Comparison of ENCODE assay signal across 26 cellular contexts in the genomic region with DNA sequence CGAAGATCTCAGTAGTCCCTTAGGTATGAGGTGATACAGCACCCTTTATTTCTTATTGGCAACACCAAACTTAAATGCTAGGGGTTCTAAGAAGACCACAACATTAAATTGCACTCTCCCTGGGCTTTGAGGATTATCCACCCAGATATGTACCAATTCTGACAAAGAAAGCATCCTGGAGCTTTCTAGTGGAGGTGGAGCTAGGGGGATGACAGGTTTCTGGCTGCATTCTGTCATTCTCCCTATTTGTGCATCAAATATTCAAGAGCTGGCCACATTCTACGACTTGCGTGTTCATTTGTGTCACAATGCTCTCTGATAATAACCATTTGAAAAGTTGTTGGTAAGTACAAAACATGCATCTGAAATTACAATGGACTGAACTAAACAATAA.
DNase-seq lines count a peak whose midpoint lies in the region; ATAC-seq, FAIRE-seq and TF ChIP-seq lines count a peak whose summit lies in the region.
"Had no signal": no experiment of that assay in that cellular context is flagged by ENCODE, and none has a peak within 500 bp of the region (broad histone marks: within the 10 kb centered on the region; RNA-seq: fewer than 3 reads in every experiment).

No MANE protein-coding gene starts in this region.

- no peak overlapping the region for H3K23ac ChIP-seq in trophoblast cell (ENCODE audit: low read length)

- H3K4me1 ChIP-seq in astrocyte (ENCODE audit: insufficient read depth, low read length): peaks cover 46% of the 10 kb centered on the region
- H3K4me1 ChIP-seq in foreskin keratinocyte: peaks cover 6% of the 10 kb centered on the region
- H3K4me1 ChIP-seq in trophoblast cell (ENCODE audit: control insufficient read depth in 1 of 2, insufficient read depth in 2 of 2, low read length in 2 of 2): peaks cover 2 to 4% of the 10 kb centered on the region in 2 experiments
- H3K4me1 ChIP-seq: psoas muscle had no signal

- peak overlapping the region; percentile 99 for H3K27ac ChIP-seq in astrocyte (ENCODE audit: low read depth, low read length)
- H3K27ac ChIP-seq in foreskin keratinocyte: peak overlapping the region; percentile 13
- H3K27ac ChIP-seq in trophoblast cell (ENCODE audit: low read depth, low read length): peak overlapping the region; percentile 74
- H3K27ac ChIP-seq: esophagus muscularis mucosa, gastroesophageal sphincter, psoas muscle had no signal

- no peak for ATAC-seq in foreskin keratinocyte
- ATAC-seq in GM21619 (IDR thresholded peaks at IDR 0.05; ENCODE audit: unreplicated experiment): no peak
- ATAC-seq: gastroesophageal sphincter, mucosa of descending colon, Panc1, psoas muscle had no signal

- no peak overlapping the region for H4K12ac ChIP-seq in trophoblast cell (ENCODE audit: low read depth, low read length)

- H3K36me3 ChIP-seq in astrocyte (ENCODE audit: insufficient read depth, low read length) (no peaks in the 10 kb centered on the region), trophoblast cell (ENCODE audit: control insufficient read depth in 1 of 2, insufficient read depth in 2 of 2, low read length in 2 of 2) (no peaks in the 10 kb centered on the region)
- H3K36me3 ChIP-seq: esophagus muscularis mucosa, gastroesophageal sphincter had no signal

- no peaks in the 10 kb centered on the region for H4K20me1 ChIP-seq in astrocyte (ENCODE audit: insufficient read depth, low read length)

- peak overlapping the region; percentile 8 for H2BK120ac ChIP-seq in trophoblast cell (ENCODE audit: insufficient read depth, low read length, poor library complexity)

- no peak overlapping the region for H3K18ac ChIP-seq in trophoblast cell (ENCODE audit: low read length)

- H3K4me3 ChIP-seq in astrocyte (ENCODE audit: insufficient read depth, low read depth, low read length) (no peak overlapping the region), trophoblast cell (ENCODE audit: low read depth, low read length) (no peak overlapping the region)
- H3K4me3 ChIP-seq: esophagus muscularis mucosa, gastroesophageal sphincter, mucosa of descending colon, psoas muscle had no signal

- peak overlapping the region; percentile 61 for H3K4me3 Mint-ChIP-seq in HFFc6
- peak overlapping the region; percentile 52 for H3K4me3 Mint-ChIP-seq in astrocyte (ENCODE audit: unreplicated experiment)
- H3K4me3 Mint-ChIP-seq: activated naive CD4-positive, alpha-beta T cell treated with anti-CD3 and anti-CD28 coated beads for 36 hours; B cell; CD8-positive, alpha-beta memory T cell; T-helper 2 cell treated with Interferon-gamma antibody and Interleukin-4, amounts not matched to agents 5 μg/mL and 100 μg/mL, for 36 hours; type B pancreatic cell had no signal

- H3K27ac Mint-ChIP-seq in HFFc6 (peak overlapping the region; percentile 93), astrocyte (ENCODE audit: unreplicated experiment) (peak overlapping the region; percentile 99)
- H3K27ac Mint-ChIP-seq: activated naive CD4-positive, alpha-beta T cell treated with anti-CD3 and anti-CD28 coated beads for 36 hours; B cell; CD8-positive, alpha-beta memory T cell; T-helper 2 cell treated with Interferon-gamma antibody and Interleukin-4, amounts not matched to agents 5 μg/mL and 100 μg/mL, for 36 hours; type B pancreatic cell had no signal

- H3K36me3 Mint-ChIP-seq in HFFc6 (ENCODE audit: low read depth) (peaks cover 47% of the 10 kb centered on the region), astrocyte (ENCODE audit: low read depth, unreplicated experiment) (peaks cover 4% of the 10 kb centered on the region)
- H3K36me3 Mint-ChIP-seq: CD8-positive, alpha-beta memory T cell had no signal

- peak overlapping the region; percentile 3 for H2BK5ac ChIP-seq in trophoblast cell (ENCODE audit: low read depth, low read length, poor library complexity)

- H3K4me2 ChIP-seq in astrocyte (ENCODE audit: low read length) (peak overlapping the region; percentile 74), trophoblast cell (ENCODE audit: low read length) (no peak overlapping the region)

- H4K91ac ChIP-seq in trophoblast cell (ENCODE audit: low read depth, low read length): no peak overlapping the region

- no peak for DNase-seq in HFFc6
- DNase-seq in astrocyte (ENCODE audit: low read depth): no peak
- DNase-seq in foreskin keratinocyte: no peak
- peak in 1 of 2 donors; percentile 12 for DNase-seq in trophoblast cell
- DNase-seq in anterior cingulate cortex (lab: John Stamatoyannopoulos, UW): no peak
- DNase-seq in T-helper 1 cell: no peak
- DNase-seq: activated CD4-positive, alpha-beta T cell treated with anti-CD3 and anti-CD28 coated beads, Interleukin-2, amount 50 U/mL, for 1 hour; activated naive CD4-positive, alpha-beta T cell treated with anti-CD3 and anti-CD28 coated beads for 36 hours; CD8-positive, alpha-beta memory T cell; effector memory CD4-positive, alpha-beta T cell; GOT3; Kasumi-1; mucosa of descending colon; NCI-H1694; NCI-H2171 treated with DMSO at 0.1 percent for 48 hours; NCI-H524 treated with DMSO at 0.1 percent for 48 hours; psoas muscle had no signal

- H3K9ac ChIP-seq in astrocyte (ENCODE audit: low read length) (peak overlapping the region; percentile 79), trophoblast cell (ENCODE audit: low read length) (no peak overlapping the region)

- H3K79me2 ChIP-seq in astrocyte (ENCODE audit: insufficient read depth, low read length) (peaks cover 86% of the 10 kb centered on the region), trophoblast cell (ENCODE audit: control insufficient read depth, insufficient read depth, low read length, poor library complexity) (peaks cover 2% of the 10 kb centered on the region)

- no peak overlapping the region for H3K14ac ChIP-seq in trophoblast cell (ENCODE audit: low read length)

- no peak for TF ChIP-seq CTCF in HFFc6 (IDR thresholded peaks at IDR 0.05)
- no peak for TF ChIP-seq CTCF in astrocyte (IDR thresholded peaks at IDR 0.05; ENCODE audit: insufficient read depth, low read depth, low read length)
- TF ChIP-seq CTCF in foreskin keratinocyte (conservative IDR thresholded peaks at IDR 0.05): no peak

- peaks cover 2% of the 10 kb centered on the region; the same call in 1 of the 2 replicates for H3K27me3 Mint-ChIP-seq in HFFc6 (ENCODE audit: insufficient read depth)
- no peaks in the 10 kb centered on the region for H3K27me3 Mint-ChIP-seq in astrocyte (ENCODE audit: low read depth, unreplicated experiment)
- H3K27me3 Mint-ChIP-seq: B cell; CD8-positive, alpha-beta memory T cell; type B pancreatic cell had no signal

- H2BK12ac ChIP-seq in trophoblast cell (ENCODE audit: low read length): no peak overlapping the region

- H3K9me3 Mint-ChIP-seq in HFFc6 (peaks cover 10% of the 10 kb centered on the region; the same call in 1 of the 2 replicates), astrocyte (ENCODE audit: unreplicated experiment) (peaks cover 5% of the 10 kb centered on the region)
- H3K9me3 Mint-ChIP-seq: type B pancreatic cell had no signal

- H3K27me3 ChIP-seq in astrocyte (ENCODE audit: insufficient read depth, low read length) (no peaks in the 10 kb centered on the region), foreskin keratinocyte (no peaks in the 10 kb centered on the region), trophoblast cell (ENCODE audit: insufficient read depth, low read length) (no peaks in the 10 kb centered on the region)
- H3K27me3 ChIP-seq: esophagus muscularis mucosa, gastroesophageal sphincter had no signal

- H3K4me1 Mint-ChIP-seq in HFFc6 (ENCODE audit: low read depth) (peaks cover 91% of the 10 kb centered on the region), astrocyte (ENCODE audit: low read depth, unreplicated experiment) (peaks cover 61% of the 10 kb centered on the region)
- H3K4me1 Mint-ChIP-seq: B cell; CD8-positive, alpha-beta memory T cell had no signal

- no peak for FAIRE-seq in astrocyte (lab: Jason Lieb, UNC)
- FAIRE-seq: G401.6, islet of Langerhans had no signal

- no CpG with 5 or more reads among the region's 3 CpGs for WGBS in trophoblast cell (ENCODE audit: extremely low coverage, insufficient coverage, insufficient read length)

- no peak overlapping the region for H3K4ac ChIP-seq in trophoblast cell (ENCODE audit: low read depth, low read length)

- no peak overlapping the region for H2AK5ac ChIP-seq in trophoblast cell (ENCODE audit: low read length)

- no peak overlapping the region for H2AFZ ChIP-seq in astrocyte (ENCODE audit: low read depth, low read length)
- H2AFZ ChIP-seq in trophoblast cell (ENCODE audit: insufficient read depth, low read length, poor library complexity): no peak overlapping the region

- H3K79me1 ChIP-seq in trophoblast cell (ENCODE audit: low read length): peaks cover 7% of the 10 kb centered on the region

- H3K9me3 ChIP-seq in astrocyte (ENCODE audit: insufficient read depth, low read depth, low read length): no peaks in the 10 kb centered on the region
- no peaks in the 10 kb centered on the region for H3K9me3 ChIP-seq in trophoblast cell (ENCODE audit: insufficient read depth, low read depth, low read length)
- H3K9me3 ChIP-seq: esophagus muscularis mucosa, gastroesophageal sphincter, mucosa of descending colon, psoas muscle had no signal

- no peak overlapping the region for H4K8ac ChIP-seq in trophoblast cell (ENCODE audit: low read depth, low read length)

Comparison
In these comparisons a context has a peak if more than half of its experiments do, and no peak if none do; other contexts are left out.
1. H3K27ac ChIP-seq: peak in every context shown above with its lines; median percentile 99 in astrocyte; 74 in trophoblast cell; 13 in foreskin keratinocyte.